In genomic region chr3:175159202-175159601, GRCh38 we compare ENCODE assay signal across 25 cellular contexts.
"Had no signal": no experiment of that assay in that cellular context is flagged by ENCODE, and none has a peak within 500 bp of the region (broad histone marks: within the 10 kb centered on the region; RNA-seq: fewer than 3 reads in every experiment).

No MANE protein-coding gene starts in this region.

- H3K27ac ChIP-seq: coronary artery, dorsolateral prefrontal cortex, epithelial cell of prostate, esophagus squamous epithelium, gastrocnemius medialis, heart right ventricle, left lung, lower lobe of right lung had no signal

- H3K9me3 ChIP-seq: esophagus squamous epithelium, gastrocnemius medialis, heart right ventricle, left lung, lower lobe of right lung, mucosa of descending colon had no signal

- H3K36me3 ChIP-seq: esophagus squamous epithelium, gastrocnemius medialis, heart right ventricle, left lung, lower lobe of right lung had no signal

- H3K4me3 ChIP-seq: coronary artery, dorsolateral prefrontal cortex, esophagus squamous epithelium, gastrocnemius medialis, heart right ventricle, left lung, lower lobe of right lung, mucosa of descending colon had no signal

- ATAC-seq: esophagus mucosa; gastrocnemius medialis; heart right ventricle; left cardiac atrium; left lung; left ventricle myocardium superior; lower lobe of right lung; mucosa of descending colon; naive thymus-derived CD8-positive, alpha-beta T cell had no signal

- H3K4me1 ChIP-seq: gastrocnemius medialis, heart right ventricle, left lung, lower lobe of right lung had no signal

- DNase-seq: dermis blood vessel endothelial cell; dorsolateral prefrontal cortex; effector CD4-positive, alpha-beta T cell; effector memory CD4-positive, alpha-beta T cell; erythroblast; esophagus squamous epithelium; foreskin fibroblast; foreskin melanocyte; gastrocnemius medialis; glutamatergic neuron; head of caudate nucleus; heart right ventricle; hippocampal formation; left cardiac atrium; left lung; left ventricle myocardium superior; lower lobe of right lung; mesenchymal stem cell; mucosa of descending colon; naive B cell; naive thymus-derived CD8-positive, alpha-beta T cell had no signal

- FAIRE-seq: keratinocyte had no signal

- H3K27me3 ChIP-seq: dorsolateral prefrontal cortex, esophagus squamous epithelium, gastrocnemius medialis, heart right ventricle, left lung had no signal
